In the genomic region with DNA sequence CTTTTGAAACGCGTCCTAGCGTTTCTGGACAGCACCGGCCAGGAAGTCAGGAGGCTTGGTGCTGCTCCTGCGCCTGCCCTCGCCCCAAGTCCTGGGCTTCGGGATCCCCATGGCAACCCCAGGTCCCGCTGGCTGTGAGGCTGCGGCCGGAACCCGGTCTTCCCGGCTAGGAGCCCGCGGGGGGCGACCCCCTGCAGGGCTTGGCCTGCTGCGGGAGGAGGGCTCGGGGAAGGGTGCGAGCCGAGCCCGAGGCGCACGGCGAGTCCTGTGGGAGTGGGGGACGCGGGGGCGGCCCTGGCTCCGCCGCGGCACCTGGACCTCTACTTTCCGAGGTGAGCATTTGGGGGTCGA, we compare ENCODE assay signal across 8 cellular contexts. TPM values are rescaled to one million over a fixed set of nuclear protein-coding genes. Genes with fewer than 3 reads are reported as not detected.
A peak's percentile ranks its signal among the peaks of the same experiment; 100 is the strongest.
DNase-seq lines count a peak whose midpoint lies in the region; ATAC-seq, FAIRE-seq and TF ChIP-seq lines count a peak whose summit lies in the region.

No MANE protein-coding gene starts in this region.

- no peak overlapping the region for H2AFZ ChIP-seq in H1 (ENCODE audit: low read length)

- peak overlapping the region; percentile 84 for H3K27ac ChIP-seq in A673 (ENCODE audit: low read depth, low read length, poor library complexity, severe bottlenecking)
- no peak overlapping the region for H3K27ac ChIP-seq in H1 (ENCODE audit: low read depth, low read length)
- no peak overlapping the region for H3K27ac ChIP-seq in muscle layer of duodenum (ENCODE audit: low read length)

- H3K4me1 ChIP-seq in A673 (ENCODE audit: insufficient read depth, low read length, poor library complexity, severe bottlenecking) (peaks cover 16% of the 10 kb centered on the region), H1 (replicated peaks in 1 of 4; ENCODE audit: control insufficient read depth in 3 of 4, insufficient read depth in 4 of 4, low read length in 3 of 4) (peaks cover 0 to 9% (median 2%) of the 10 kb centered on the region in 4 experiments; a peak in 6 of 7 replicates), muscle layer of duodenum (ENCODE audit: control insufficient read depth in 1 of 2, insufficient read depth in 2 of 2, low read length in 2 of 2) (peaks cover 10 to 38% of the 10 kb centered on the region in 2 donors)

- TF ChIP-seq POLR2A in GM12891 (IDR thresholded peaks at IDR 0.05; ENCODE audit: low read depth, low read length) (no peak), H1 (IDR thresholded peaks at IDR 0.05; ENCODE audit: control extremely low read depth in 1 of 2, low read depth in 2 of 2, low read length in 2 of 2) (no peak)

- peak; percentile 11 for ATAC-seq in HG02943 (IDR thresholded peaks at IDR 0.05; ENCODE audit: low read depth, unreplicated experiment)

- H3K79me2 ChIP-seq in H1 (ENCODE audit: control insufficient read depth in 1 of 2, insufficient read depth in 2 of 2, low read length in 2 of 2): peaks cover 4 to 36% of the 10 kb centered on the region in 2 experiments; a peak in 3 of 4 replicates

- peak overlapping the region; percentile 59 to 93 for H3K4me2 ChIP-seq in H1 (ENCODE audit: insufficient read depth in 1 of 2, low read depth in 2 of 2, low read length in 2 of 2)

- no peak for TF ChIP-seq EP300 in H1 (IDR thresholded peaks at IDR 0.05; ENCODE audit: borderline replicate concordance in 1 of 2, low read depth in 2 of 2, low read length in 2 of 2)

- no peak overlapping the region for H2BK20ac ChIP-seq in H1 (ENCODE audit: low read length)

- H2BK5ac ChIP-seq in H1 (ENCODE audit: low read depth, low read length): no peak overlapping the region

- peaks cover 2 to 12% of the 10 kb centered on the region in 2 experiments for H4K20me1 ChIP-seq in H1 (replicated peaks in 1 of 2; ENCODE audit: control insufficient read depth in 1 of 2, insufficient read depth in 2 of 2, low read length in 2 of 2)

- no peak for TF ChIP-seq RAD21 in H1 (IDR thresholded peaks at IDR 0.05 in 1 of 2, conservative IDR thresholded peaks at IDR 0.05 in 1 of 2; ENCODE audit: low read depth in 2 of 2, low read length in 2 of 2)

- FAIRE-seq in GM12891 (lab: Jason Lieb, UNC) (no peak), H1 (lab: Jason Lieb, UNC) (no peak)

- H3K79me1 ChIP-seq in H1 (ENCODE audit: low read depth, low read length): peaks cover 11% of the 10 kb centered on the region

- no peak overlapping the region for H3K4ac ChIP-seq in H1 (replicated peaks; ENCODE audit: insufficient read length, low read depth, low read length)

- H3K27me3 ChIP-seq in A673 (replicated peaks; ENCODE audit: insufficient read depth, low read depth, low read length, poor library complexity) (no peaks in the 10 kb centered on the region), H1 (replicated peaks in 1 of 4; ENCODE audit: control insufficient read depth in 3 of 4, extremely low read depth in 1 of 4, insufficient read depth in 3 of 4, low read length in 3 of 4) (no peaks in the 10 kb centered on the region), muscle layer of duodenum (ENCODE audit: low read depth, low read length) (no peaks in the 10 kb centered on the region)

- WGBS in H1 (ENCODE audit: extremely low coverage in 1 of 2, insufficient coverage in 1 of 2, insufficient read length in 1 of 2, insufficient replicate concordance in 2 of 2, low coverage in 1 of 2, low lambda C conversion rate in 2 of 2, missing lambda C conversion rate in 1 of 2), 2 experiments: 1% methylated on average over 24 of the region's 31 CpGs; no CpG with 5 or more reads in 1 of the 2 experiments

- no peak overlapping the region for H2BK120ac ChIP-seq in H1 (replicated peaks; ENCODE audit: low read depth, low read length)

- no peak overlapping the region for H3K23ac ChIP-seq in H1 (ENCODE audit: insufficient read length)

- peaks cover 6% of the 10 kb centered on the region; the same call in 1 of the 2 replicates for H3K23me2 ChIP-seq in H1 (ENCODE audit: low read depth, low read length)

- H4K91ac ChIP-seq in H1 (replicated peaks; ENCODE audit: insufficient read length, low read length): no peak overlapping the region

- H3K14ac ChIP-seq in H1 (ENCODE audit: insufficient read length): no peak overlapping the region

- no peak overlapping the region; the same call in 1 of the 2 replicates for H2BK12ac ChIP-seq in H1 (ENCODE audit: low read depth, low read length)

- no peak overlapping the region for H2AK5ac ChIP-seq in H1 (ENCODE audit: low read depth, low read length)

- H3K36me3 ChIP-seq in A673 (ENCODE audit: insufficient read depth, low read length, poor library complexity, severe bottlenecking): peaks cover 30% of the 10 kb centered on the region
- H3K36me3 ChIP-seq in H1 (ENCODE audit: control insufficient read depth in 2 of 4, insufficient read depth in 4 of 4, low read length in 3 of 4): peaks cover 0 to 7% (median under 1%) of the 10 kb centered on the region in 4 experiments; a peak in 3 of 8 replicates
- peaks cover 2 to 29% of the 10 kb centered on the region in 2 donors for H3K36me3 ChIP-seq in muscle layer of duodenum (ENCODE audit: control insufficient read depth in 1 of 2, insufficient read depth in 2 of 2, low read length in 2 of 2)

- H4K5ac ChIP-seq in H1 (ENCODE audit: insufficient read length, low read depth, low read length): peak overlapping the region; percentile 70

- no peak overlapping the region; the same call in 1 of the 2 replicates for H3K18ac ChIP-seq in H1 (ENCODE audit: extremely low read depth, low read length)

- DNase-seq in A673 (ENCODE audit: low spot score) (peak; percentile 42), GM12891 (ENCODE audit: insufficient read length, low spot score) (peak; percentile 64), RPMI8226 (peak; percentile 55), H1 (ENCODE audit: low read depth in 1 of 2, low spot score in 2 of 2) (peak in 1 of 2 experiments; percentile 71), NCI-H1105 (lab: John Stamatoyannopoulos, UW) (no peak), amygdala (lab: John Stamatoyannopoulos, UW) (no peak)

- POLR2A ChIA-PET in A673 (lab: Charles Lee; ENCODE audit: low non-redundant PET) (no interaction called here), H1 (lab: Charles Lee; ENCODE audit: partially characterized antibody) (interaction anchor here (0.6 to 4.1 kb wide), 6 partner anchors 9 to 195 kb away, joined by 3 to 29 read pairs (median 4); a partner anchor contains a TSS)

- peak overlapping the region in 3 of 4 experiments; percentile 41 to 78 (median 77); a peak in 5 of 7 replicates for H3K9ac ChIP-seq in H1 (replicated peaks in 1 of 4; ENCODE audit: extremely low read depth in 1 of 4, low read depth in 3 of 4, low read length in 3 of 4)

- intact Hi-C loops in A673 (cut with micrococcal nuclease; ENCODE audit: unreplicated experiment): no loop called here

- H3K4me3 ChIP-seq in A673 (ENCODE audit: low read depth, low read length, poor library complexity, severe bottlenecking) (peak overlapping the region; percentile 74), H1 (ENCODE audit: extremely low read depth in 1 of 4, insufficient read depth in 2 of 4, low read depth in 3 of 4, low read length in 4 of 4) (peak overlapping the region; percentile 79 to 92 (median 85)), muscle layer of duodenum (ENCODE audit: low read depth in 1 of 2, low read length in 2 of 2) (peak overlapping the region; percentile 65 to 94)

- TF ChIP-seq CTCF in A673 (conservative IDR thresholded peaks at IDR 0.05; ENCODE audit: low read depth, low read length) (no peak), H1 (IDR thresholded peaks at IDR 0.05; ENCODE audit: control extremely low read depth in 1 of 3, insufficient read depth in 1 of 3, low read depth in 1 of 3, low read length in 3 of 3) (no peak)

- no peak overlapping the region for H3K56ac ChIP-seq in H1 (replicated peaks; ENCODE audit: insufficient read length, low read depth, low read length)

- no TSS peak for BruUV-seq in A673 (replicated peaks; lab: Mats Ljungman, UMichigan)

- H3K9me3 ChIP-seq in A673 (ENCODE audit: low read depth, low read length, poor library complexity, severe bottlenecking) (no peaks in the 10 kb centered on the region), H1 (ENCODE audit: insufficient read depth in 2 of 2, low read depth in 1 of 2, low read length in 1 of 2) (no peaks in the 10 kb centered on the region), muscle layer of duodenum (ENCODE audit: control insufficient read depth in 1 of 2, low read length in 2 of 2) (no peaks in the 10 kb centered on the region)

- H4K8ac ChIP-seq in H1 (ENCODE audit: extremely low read depth, insufficient read depth, low read length): peak overlapping the region; percentile 86

- H2BK15ac ChIP-seq in H1 (ENCODE audit: low read length): no peak overlapping the region

- CTCF ChIA-PET in A673 (lab: Charles Lee) (interaction anchor here (1.5 kb wide), 1 partner anchor 196 kb away, joined by 9 read pairs; a partner anchor contains a TSS), H1 (lab: Charles Lee; ENCODE audit: partially characterized antibody) (interaction anchor here (1.3 to 4.0 kb wide), 2 partner anchors 10 to 217 kb away, joined by 4 to 19 read pairs; no protein-coding TSS in a partner anchor)

RNA-seq across cellular contexts. Expression of a gene that starts 0.3 kb away (rescaled TPM):
- 24.7 and 29.8 TPM in 2 replicates for total RNA-seq in A673 (2021)
- polyA plus RNA-seq in GM12891 (2012; ENCODE audit: low read depth, missing spikeins): 2.5 TPM
- 9.1 and 10.5 TPM in 2 replicates for total RNA-seq in H1 (2021; fragmentation: NEBNext Ultra II Directional; extraction: Animal tissue kit (Norgen Biotek cat#: 25700))
- polyA plus RNA-seq in H1 (2011; rRNA removed): 5.0 and 7.6 TPM in 2 replicates
- polyA plus RNA-seq in H1 (2011; cell fraction: cytosol; rRNA removed): 6.9 TPM
- polyA plus RNA-seq in H1 (2011; cell fraction: nucleus; rRNA removed): 15.8 TPM
- 4.3 to 8.9 TPM (median 7.8 TPM) in 4 replicates for polyA plus RNA-seq in H1 (2012, experiment 1 of 2)
- 2.9 TPM for polyA plus RNA-seq in H1 (2012, experiment 2 of 2)
- 3.5 TPM for polyA plus RNA-seq in H1 (2013, experiment 1 of 2)
- 3.7 TPM for polyA plus RNA-seq in H1 (2013, experiment 2 of 2)
- polyA minus RNA-seq in H1 (2011; rRNA and poly(A)+ RNA removed): 9.2 and 11.9 TPM in 2 replicates
- 7.9 TPM for polyA minus RNA-seq in H1 (2011; cell fraction: cytosol; rRNA and poly(A)+ RNA removed)
- 14.4 TPM for polyA minus RNA-seq in H1 (2011; cell fraction: nucleus; rRNA and poly(A)+ RNA removed)

RNA-seq across cellular contexts. Expression of a gene that starts 0.6 kb away (rescaled TPM):
- total RNA-seq in A673 (2021): 152 and 154 TPM in 2 replicates
- polyA plus RNA-seq in GM12891 (2012; ENCODE audit: low read depth, missing spikeins): 68.7 TPM
- 92.0 and 102 TPM in 2 replicates for total RNA-seq in H1 (2021; fragmentation: NEBNext Ultra II Directional; extraction: Animal tissue kit (Norgen Biotek cat#: 25700))
- 120 and 134 TPM in 2 replicates for polyA plus RNA-seq in H1 (2011; rRNA removed)
- polyA plus RNA-seq in H1 (2011; cell fraction: cytosol; rRNA removed): 93.7 TPM
- polyA plus RNA-seq in H1 (2011; cell fraction: nucleus; rRNA removed): 63.8 TPM
- 70.3 to 94.7 TPM (median 80.1 TPM) in 4 replicates for polyA plus RNA-seq in H1 (2012, experiment 1 of 2)
- polyA plus RNA-seq in H1 (2012, experiment 2 of 2): 37.7 TPM
- polyA plus RNA-seq in H1 (2013, experiment 1 of 2): 96.9 TPM
- polyA plus RNA-seq in H1 (2013, experiment 2 of 2): 106 TPM
- polyA minus RNA-seq in H1 (2011; rRNA and poly(A)+ RNA removed): 133 and 151 TPM in 2 replicates
- 34.6 TPM for polyA minus RNA-seq in H1 (2011; cell fraction: cytosol; rRNA and poly(A)+ RNA removed)
- 20.3 TPM for polyA minus RNA-seq in H1 (2011; cell fraction: nucleus; rRNA and poly(A)+ RNA removed)

RNA-seq across cellular contexts. Expression of a gene that starts 21.4 kb away (rescaled TPM):
- total RNA-seq in A673 (2021): 27.6 and 28.0 TPM in 2 replicates
- polyA plus RNA-seq in GM12891 (2012; ENCODE audit: low read depth, missing spikeins): 11.2 TPM
- total RNA-seq in H1 (2021; fragmentation: NEBNext Ultra II Directional; extraction: Animal tissue kit (Norgen Biotek cat#: 25700)): 24.3 and 24.7 TPM in 2 replicates
- polyA plus RNA-seq in H1 (2011; rRNA removed): 26.9 and 37.3 TPM in 2 replicates
- 29.9 TPM for polyA plus RNA-seq in H1 (2011; cell fraction: cytosol; rRNA removed)
- 42.6 TPM for polyA plus RNA-seq in H1 (2011; cell fraction: nucleus; rRNA removed)
- polyA plus RNA-seq in H1 (2012, experiment 1 of 2): 16.5 to 25.6 TPM (median 24.1 TPM) in 4 replicates
- 26.0 TPM for polyA plus RNA-seq in H1 (2012, experiment 2 of 2)
- polyA plus RNA-seq in H1 (2013, experiment 1 of 2): 13.3 TPM
- 13.7 TPM for polyA plus RNA-seq in H1 (2013, experiment 2 of 2)
- polyA minus RNA-seq in H1 (2011; rRNA and poly(A)+ RNA removed): 10.7 and 13.6 TPM in 2 replicates
- polyA minus RNA-seq in H1 (2011; cell fraction: cytosol; rRNA and poly(A)+ RNA removed): 19.8 TPM
- 22.3 TPM for polyA minus RNA-seq in H1 (2011; cell fraction: nucleus; rRNA and poly(A)+ RNA removed)

Comparison
In these comparisons a context has a peak if more than half of its experiments do, and no peak if none do; other contexts are left out.
1. DNase-seq: peak in A673 (single experiment), GM12891 (single experiment) and RPMI8226 (single experiment); none in NCI-H1105 (single experiment) and amygdala (0 of 56).
2. Peak in every context shown above with its lines, with median percentiles within 50 percentile points of each other: H3K4me3 ChIP-seq.